ENCODE assay signal across 2 cellular contexts in genomic region chr1:151985768-151986167, GRCh38.
TF ChIP-seq lines count a peak whose summit lies in the region.

No MANE protein-coding gene starts in this region.

TF ChIP-seq in HEK293, 187 proteins besides CTCF, POLR2A, EP300 and RAD21 (continued from another document):
- peak; percentile 55; the same call in 1 of the 2 replicates for TF ChIP-seq ZNF24 (tag by site-specific recombination; IDR thresholded peaks at IDR 0.05)

TF ChIP-seq in neural cell, 6 proteins besides CTCF, POLR2A, EP300 and RAD21 (continued from another document):
- no peak for TF ChIP-seq REST (IDR thresholded peaks at IDR 0.05; ENCODE audit: borderline replicate concordance)
